ENCODE assay signal across 8 cellular contexts in genomic region chr6:52995079-52995912, GRCh38.
DNase-seq lines count a peak whose midpoint lies in the region; ATAC-seq and TF ChIP-seq lines count a peak whose summit lies in the region.
"Not testable (repeated sequence)": the region's sequence is repeated elsewhere in the genome, so short reads cannot be mapped to it uniquely, and the experiment has no call there.

TSS of gene GSTA4 (minus strand) at chr6:52995284. CDS start at chr6:52994243, 1,041 bp downstream.

- not testable (repeated sequence) for H3K9me3 ChIP-seq in OCI-LY1 (ENCODE audit: low read length)

- not testable (repeated sequence) for H3K9me2 ChIP-seq in OCI-LY1 (ENCODE audit: low read depth, low read length)

- peak within 1 kb of the TSS; percentile 65 for H3K9ac ChIP-seq in OCI-LY1 (ENCODE audit: low read length)

- H3K4me1 ChIP-seq in OCI-LY1 (ENCODE audit: insufficient read depth, low read length, severe bottlenecking): peaks cover 21% of the 10 kb centered on the region

- not testable (repeated sequence) for H3F3A ChIP-seq in OCI-LY1 (ENCODE audit: insufficient read depth, low read length)

- not testable (repeated sequence) for H3K79me2 ChIP-seq in OCI-LY1 (ENCODE audit: insufficient read depth, low read length)

- peak within 1 kb of the TSS; percentile 85 for H2AFZ ChIP-seq in OCI-LY1 (ENCODE audit: low read length)

- peak within 1 kb of the TSS; percentile 72 for H3K4me3 ChIP-seq in OCI-LY1 (ENCODE audit: low read depth, low read length, poor library complexity, severe bottlenecking)

- H4K20me1 ChIP-seq in OCI-LY1 (ENCODE audit: insufficient read depth, low read length): not testable (repeated sequence)

- peak within 1 kb of the TSS; percentile 37 for H3K27ac ChIP-seq in OCI-LY1 (ENCODE audit: low read depth, low read length, poor library complexity, severe bottlenecking)

- peak within 1 kb of the TSS; percentile 86 for H3K4me2 ChIP-seq in OCI-LY1 (ENCODE audit: low read length)

- not testable (repeated sequence) for H3K36me3 ChIP-seq in OCI-LY1 (ENCODE audit: insufficient read depth, low read length)

- ATAC-seq in GM21515 (IDR thresholded peaks at IDR 0.05; ENCODE audit: unreplicated experiment): peak; percentile 99

- not testable (repeated sequence) for H3K27me3 ChIP-seq in OCI-LY1 (ENCODE audit: insufficient read depth, low read length)

- peak; percentile 91 for DNase-seq in D341Med (ENCODE audit: low spot score)
- peak; percentile 70 for DNase-seq in HuH-7 (ENCODE audit: low spot score)
- peak; percentile 85 for DNase-seq in activated T-cell treated with anti-CD3 and anti-CD28 coated beads for 24 hours (ENCODE audit: low read depth)
- DNase-seq in epidermal melanocyte (ENCODE audit: insufficient read length, low spot score): peak; percentile 88
- peak; percentile 96 for DNase-seq in middle frontal gyrus (ENCODE audit: extremely low spot score, low spot score)
- peak; percentile 77 to 83 for DNase-seq in stimulated activated CD8-positive, alpha-beta memory T cell treated with anti-CD3 and anti-CD28 coated beads, Interleukin-2, amount 100 ng/mL, for 48 hours (ENCODE audit: low read depth in 2 of 2)

- peak; percentile 56 for TF ChIP-seq CTCF in OCI-LY1 (IDR thresholded peaks at IDR 0.05; ENCODE audit: low read length)

Comparison
In these comparisons a context has a peak if more than half of its experiments do, and no peak if none do; other contexts are left out.
1. Peak in every context shown above with its lines: DNase-seq, ATAC-seq, H3K4me3 ChIP-seq and H3K27ac ChIP-seq.